In genomic region chr1:23367791-23368561, GRCh38 we compare ENCODE assay signal across 8 cellular contexts. TPM values are rescaled to one million over a fixed set of nuclear protein-coding genes. Genes with fewer than 3 reads are reported as not detected.
A peak's percentile ranks its signal among the peaks of the same experiment; 100 is the strongest.
DNase-seq lines count a peak whose midpoint lies in the region; ATAC-seq, FAIRE-seq and TF ChIP-seq lines count a peak whose summit lies in the region.

No MANE protein-coding gene starts in this region.

- ATAC-seq in GM21526 (IDR thresholded peaks at IDR 0.05; ENCODE audit: low FRiP score, unreplicated experiment): peak; percentile 87

- peak overlapping the region; percentile 93 for H3K27ac ChIP-seq in OCI-LY1 (ENCODE audit: low read depth, low read length, poor library complexity, severe bottlenecking)
- peak overlapping the region; percentile 82 for H3K27ac ChIP-seq in endothelial cell of umbilical vein (ENCODE audit: insufficient read depth, low read depth, low read length)

- H3K4me1 ChIP-seq in OCI-LY1 (ENCODE audit: insufficient read depth, low read length, severe bottlenecking) (peaks cover 24% of the 10 kb centered on the region), endothelial cell of umbilical vein (ENCODE audit: control insufficient read depth, extremely low read depth, insufficient read depth, low read length) (peaks cover 32% of the 10 kb centered on the region)

- H3K27me3 ChIP-seq in OCI-LY1 (ENCODE audit: insufficient read depth, low read length): no peaks in the 10 kb centered on the region
- no peaks in the 10 kb centered on the region for H3K27me3 ChIP-seq in endothelial cell of umbilical vein (ENCODE audit: control insufficient read depth in 2 of 2, insufficient read depth in 2 of 2, low read length in 2 of 2)

- no peaks in the 10 kb centered on the region for H3K9me2 ChIP-seq in OCI-LY1 (ENCODE audit: low read depth, low read length)

- H3K79me2 ChIP-seq in OCI-LY1 (ENCODE audit: insufficient read depth, low read length) (no peaks in the 10 kb centered on the region), endothelial cell of umbilical vein (ENCODE audit: control insufficient read depth, insufficient read depth, low read length) (peaks cover 8% of the 10 kb centered on the region)

- peaks cover 15% of the 10 kb centered on the region for H3K9me3 ChIP-seq in OCI-LY1 (ENCODE audit: low read length)
- no peaks in the 10 kb centered on the region for H3K9me3 ChIP-seq in endothelial cell of umbilical vein (replicated peaks; ENCODE audit: control insufficient read depth, insufficient read depth, low read length)

- H3F3A ChIP-seq in OCI-LY1 (ENCODE audit: insufficient read depth, low read length): no peaks in the 10 kb centered on the region

- TF ChIP-seq CTCF in OCI-LY1 (IDR thresholded peaks at IDR 0.05; ENCODE audit: low read length): no peak
- no peak for TF ChIP-seq CTCF in endothelial cell of umbilical vein (IDR thresholded peaks at IDR 0.05; ENCODE audit: extremely low read depth in 1 of 2, insufficient read depth in 1 of 2, low read depth in 1 of 2, low read length in 2 of 2)

- H2AFZ ChIP-seq in OCI-LY1 (ENCODE audit: low read length): peak overlapping the region; percentile 89; the same call in 1 of the 2 replicates
- peak overlapping the region; percentile 90 for H2AFZ ChIP-seq in endothelial cell of umbilical vein (ENCODE audit: low read depth, low read length)

- H3K9me1 ChIP-seq in endothelial cell of umbilical vein (replicated peaks; ENCODE audit: control insufficient read depth, extremely low read depth, insufficient read depth, low read length): no peaks in the 10 kb centered on the region

- peak overlapping the region; percentile 88 for H3K9ac ChIP-seq in OCI-LY1 (ENCODE audit: low read length)
- peak overlapping the region; percentile 82 for H3K9ac ChIP-seq in endothelial cell of umbilical vein (replicated peaks; ENCODE audit: extremely low read depth, insufficient read depth, low read length)

- intact Hi-C loops in endothelial cell of umbilical vein (cut with micrococcal nuclease): loop anchor here (1.0 to 2.0 kb wide), 2 partner anchors 24 to 117 kb away; partner anchors contain the start of genes ASAP3 and HNRNPR

- peak; percentile 93 for FAIRE-seq in endothelial cell of umbilical vein (lab: Jason Lieb, UNC)

- CTCF ChIA-PET in endothelial cell of umbilical vein (lab: Charles Lee): interaction anchor here (0.7 to 2.9 kb wide), 6 partner anchors 17 to 172 kb away, joined by 3 to 25 read pairs (median 5); partner anchors contain the start of genes ASAP3 and HNRNPR

- DNase-seq in DMS 273 (lab: John Stamatoyannopoulos, UW; ENCODE audit: unreplicated experiment) (peak; percentile 99), HuH-7 (ENCODE audit: low spot score) (peak; percentile 95), activated T-cell treated with anti-CD3 and anti-CD28 coated beads for 1 hour (ENCODE audit: low read depth) (peak; percentile 93), endothelial cell of umbilical vein (ENCODE audit: low read depth, low spot score) (peak; percentile 99), midbrain (lab: John Stamatoyannopoulos, UW) (peak; percentile 99)
- peak; percentile 98 for DNase-seq in stimulated activated CD8-positive, alpha-beta memory T cell treated with anti-CD3 and anti-CD28 coated beads, Interleukin-15, amount 100 ng/mL, for 48 hours (ENCODE audit: low read depth in 2 of 2)

- POLR2A ChIA-PET in endothelial cell of umbilical vein (lab: Charles Lee): interaction anchor here (1.0 to 1.5 kb wide), 3 partner anchors 9 to 26 kb away, joined by 3 to 28 read pairs (median 5); partner anchors contain the start of gene HNRNPR

- H4K20me1 ChIP-seq in OCI-LY1 (ENCODE audit: insufficient read depth, low read length): no peaks in the 10 kb centered on the region
- no peaks in the 10 kb centered on the region for H4K20me1 ChIP-seq in endothelial cell of umbilical vein (replicated peaks; ENCODE audit: control insufficient read depth, extremely low read depth, insufficient read depth, low read length)

- BruUV-seq in endothelial cell of umbilical vein (replicated peaks; lab: Mats Ljungman, UMichigan): no TSS peak

- H3K36me3 ChIP-seq in OCI-LY1 (ENCODE audit: insufficient read depth, low read length): peaks cover 30% of the 10 kb centered on the region
- peaks cover 3 to 4% of the 10 kb centered on the region in 2 experiments for H3K36me3 ChIP-seq in endothelial cell of umbilical vein (ENCODE audit: control insufficient read depth in 2 of 2, extremely low read depth in 1 of 2, insufficient read depth in 2 of 2, low read length in 2 of 2)

- dilution Hi-C loops in endothelial cell of umbilical vein (cut with MboI; ENCODE audit: extremely low pct_ligation_motif_present, low sequenced_read_pairs): no loop called here

- H3K4me2 ChIP-seq in OCI-LY1 (ENCODE audit: low read length) (peak overlapping the region; percentile 89), endothelial cell of umbilical vein (ENCODE audit: insufficient read depth, low read length) (peak overlapping the region; percentile 85)

- TF ChIP-seq POLR2A in endothelial cell of umbilical vein (IDR thresholded peaks at IDR 0.05; ENCODE audit: low read depth, low read length): no peak

- H3K4me3 ChIP-seq in OCI-LY1 (ENCODE audit: low read depth, low read length, poor library complexity, severe bottlenecking) (peak overlapping the region; percentile 77), endothelial cell of umbilical vein (replicated peaks in 1 of 3; ENCODE audit: insufficient read depth in 1 of 3, low read depth in 1 of 3, low read length in 3 of 3) (peak overlapping the region; percentile 47 to 93 (median 70))

TF ChIP-seq in endothelial cell of umbilical vein, 7 proteins besides CTCF, POLR2A, EP300 and RAD21:
- TF ChIP-seq EZH2 (IDR thresholded peaks at IDR 0.05; ENCODE audit: borderline replicate concordance, low read depth, low read length, severe bottlenecking) (no peak), JUN (IDR thresholded peaks at IDR 0.05; ENCODE audit: borderline replicate concordance, insufficient read depth, insufficient read length, low read depth) (no peak), MAX (IDR thresholded peaks at IDR 0.05; ENCODE audit: insufficient read depth, insufficient read length) (no peak), POLR2AphosphoS5 (IDR thresholded peaks at IDR 0.05; ENCODE audit: insufficient read depth, low read depth, low read length) (peak; percentile 62), GATA2 (IDR thresholded peaks at IDR 0.05; ENCODE audit: insufficient read depth, insufficient read length, low read depth, low read length) (no peak), MYC (IDR thresholded peaks at IDR 0.05; ENCODE audit: low read depth, low read length) (no peak)

RNA-seq across cellular contexts. Expression of gene ZNF436, which starts 1.7 kb away (rescaled TPM):
- 12.5 and 14.0 TPM in 2 replicates for total RNA-seq in endothelial cell of umbilical vein
- polyA plus RNA-seq in endothelial cell of umbilical vein: 5.7 and 6.5 TPM in 2 replicates
- polyA plus RNA-seq in endothelial cell of umbilical vein (2011; cell fraction: cytosol; rRNA removed): 5.6 and 5.7 TPM in 2 replicates
- 14.6 and 20.2 TPM in 2 replicates for polyA plus RNA-seq in endothelial cell of umbilical vein (2011; cell fraction: nucleus; rRNA removed)
- polyA plus RNA-seq in endothelial cell of umbilical vein (2012): 6.7 and 8.1 TPM in 2 replicates
- polyA minus RNA-seq in endothelial cell of umbilical vein: 15.5 and 17.6 TPM in 2 replicates
- polyA minus RNA-seq in endothelial cell of umbilical vein (2011; cell fraction: cytosol; rRNA and poly(A)+ RNA removed): 4.8 TPM
- 11.1 and 18.8 TPM in 2 replicates for polyA minus RNA-seq in endothelial cell of umbilical vein (2011; cell fraction: nucleus; rRNA and poly(A)+ RNA removed)

RNA-seq across cellular contexts. Expression of gene HNRNPR, which starts 23.9 kb away (rescaled TPM):
- total RNA-seq in endothelial cell of umbilical vein: 165 and 171 TPM in 2 replicates
- 67.6 and 111 TPM in 2 replicates for polyA plus RNA-seq in endothelial cell of umbilical vein
- 112 and 114 TPM in 2 replicates for polyA plus RNA-seq in endothelial cell of umbilical vein (2011; cell fraction: cytosol; rRNA removed)
- polyA plus RNA-seq in endothelial cell of umbilical vein (2011; cell fraction: nucleus; rRNA removed): 62.0 and 118 TPM in 2 replicates
- polyA plus RNA-seq in endothelial cell of umbilical vein (2012): 120 and 179 TPM in 2 replicates
- polyA minus RNA-seq in endothelial cell of umbilical vein: 137 and 153 TPM in 2 replicates
- 92.5 TPM for polyA minus RNA-seq in endothelial cell of umbilical vein (2011; cell fraction: cytosol; rRNA and poly(A)+ RNA removed)
- 84.0 and 91.4 TPM in 2 replicates for polyA minus RNA-seq in endothelial cell of umbilical vein (2011; cell fraction: nucleus; rRNA and poly(A)+ RNA removed)

RNA-seq across cellular contexts. Expression of gene TCEA3, which starts 56.6 kb away (rescaled TPM):
- 3.4 and 3.7 TPM in 2 replicates for total RNA-seq in endothelial cell of umbilical vein
- polyA plus RNA-seq in endothelial cell of umbilical vein: 0.75 and 1.5 TPM in 2 replicates
- 1.7 and 2.2 TPM in 2 replicates for polyA plus RNA-seq in endothelial cell of umbilical vein (2011; cell fraction: cytosol; rRNA removed)
- 2.5 and 3.0 TPM in 2 replicates for polyA plus RNA-seq in endothelial cell of umbilical vein (2011; cell fraction: nucleus; rRNA removed)
- polyA plus RNA-seq in endothelial cell of umbilical vein (2012): 2.7 and 4.1 TPM in 2 replicates
- polyA minus RNA-seq in endothelial cell of umbilical vein: 0.62 and 1.6 TPM in 2 replicates
- 1.8 TPM for polyA minus RNA-seq in endothelial cell of umbilical vein (2011; cell fraction: cytosol; rRNA and poly(A)+ RNA removed)
- 0.87 and 0.96 TPM in 2 replicates for polyA minus RNA-seq in endothelial cell of umbilical vein (2011; cell fraction: nucleus; rRNA and poly(A)+ RNA removed)

Comparison
In these comparisons a context has a peak if more than half of its experiments do, and no peak if none do; other contexts are left out.
1. Peak in every context shown above with its lines: DNase-seq, ATAC-seq, H3K4me3 ChIP-seq and H3K27ac ChIP-seq.